27 cellular contexts compared by ENCODE assay signal in the genomic region with DNA sequence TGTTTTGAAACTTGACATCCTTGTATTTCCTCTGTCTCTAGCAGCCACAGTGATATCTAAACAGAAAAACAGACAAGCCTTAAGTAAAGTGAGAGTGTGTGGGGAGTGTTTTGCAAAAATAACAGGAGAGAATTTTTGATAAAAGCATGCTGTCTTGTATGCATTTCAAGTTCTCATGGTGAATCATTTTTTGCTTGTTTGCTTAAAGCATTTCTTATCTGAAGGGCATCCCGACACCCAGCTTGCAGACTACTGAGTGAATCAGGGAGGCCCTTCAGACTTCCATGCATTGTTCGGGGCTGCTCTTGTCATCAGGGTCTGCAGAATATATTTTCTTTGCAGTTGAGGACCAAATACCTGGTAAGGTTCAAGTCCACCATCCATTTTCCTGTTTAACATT. TPM values are rescaled to one million over a fixed set of nuclear protein-coding genes. Genes with fewer than 3 reads are reported as not detected.
A peak's percentile ranks its signal among the peaks of the same experiment; 100 is the strongest.
DNase-seq lines count a peak whose midpoint lies in the region; ATAC-seq, FAIRE-seq and TF ChIP-seq lines count a peak whose summit lies in the region.
"Had no signal": no experiment of that assay in that cellular context is flagged by ENCODE, and none has a peak within 500 bp of the region (broad histone marks: within the 10 kb centered on the region; RNA-seq: fewer than 3 reads in every experiment).

No MANE protein-coding gene starts in this region.

- H3K4me1 Mint-ChIP-seq in mesothelial cell of epicardium = peaks cover 67% of the 10 kb centered on the region
- H3K4me1 Mint-ChIP-seq in naive thymus-derived CD8-positive, alpha-beta T cell = no peaks in the 10 kb centered on the region
- H3K4me1 Mint-ChIP-seq: CD4-positive, alpha-beta memory T cell; memory B cell; naive B cell had no signal

- no peak overlapping the region for H4K91ac ChIP-seq in H1 (replicated peaks; ENCODE audit: insufficient read length, low read length)

- H3K4ac ChIP-seq in H1 (replicated peaks; ENCODE audit: insufficient read length, low read depth, low read length) = peak overlapping the region; percentile 70

- H3K27me3 ChIP-seq in RWPE2 (ENCODE audit: insufficient read depth, poor library complexity, severe bottlenecking) = no peaks in the 10 kb centered on the region
- H3K27me3 ChIP-seq in H1 (replicated peaks in 1 of 4; ENCODE audit: control insufficient read depth in 3 of 4, extremely low read depth in 1 of 4, insufficient read depth in 3 of 4, low read length in 3 of 4) = no peaks in the 10 kb centered on the region
- H3K27me3 ChIP-seq: foreskin keratinocyte, transverse colon had no signal

- peaks cover 3% of the 10 kb centered on the region for H3K36me3 Mint-ChIP-seq in mesothelial cell of epicardium
- H3K36me3 Mint-ChIP-seq in naive thymus-derived CD8-positive, alpha-beta T cell = no peaks in the 10 kb centered on the region
- H3K36me3 Mint-ChIP-seq: CD4-positive, alpha-beta memory T cell; naive B cell had no signal

- H3K4me1 ChIP-seq in RWPE2 (ENCODE audit: insufficient read depth, poor library complexity, severe bottlenecking) (no peaks in the 10 kb centered on the region), H1 (replicated peaks in 1 of 4; ENCODE audit: control insufficient read depth in 3 of 4, insufficient read depth in 4 of 4, low read length in 3 of 4) (peaks cover 15 to 42% (median 38%) of the 10 kb centered on the region in 4 experiments)
- H3K4me1 ChIP-seq: foreskin keratinocyte had no signal

- H4K20me1 ChIP-seq in H1 (replicated peaks in 1 of 2; ENCODE audit: control insufficient read depth in 1 of 2, insufficient read depth in 2 of 2, low read length in 2 of 2) = no peaks in the 10 kb centered on the region

- no peaks in the 10 kb centered on the region for H3K9me3 Mint-ChIP-seq in mesothelial cell of epicardium
- H3K9me3 Mint-ChIP-seq in naive thymus-derived CD8-positive, alpha-beta T cell = no peaks in the 10 kb centered on the region
- H3K9me3 Mint-ChIP-seq: activated T-cell treated with anti-CD3 and anti-CD28 coated beads, Interleukin-2, amount 50 U/mL, for 24 hours; CD4-positive, alpha-beta memory T cell; memory B cell; naive B cell; stimulated activated naive CD8-positive, alpha-beta T cell treated with anti-CD3 and anti-CD28 coated beads, Interleukin-15, Interleukin-2, amounts not matched to agents 100 ng/mL and 50 ng/mL, for 24 hours had no signal

- no peaks in the 10 kb centered on the region for H3K27me3 Mint-ChIP-seq in mesothelial cell of epicardium (ENCODE audit: low read depth)
- H3K27me3 Mint-ChIP-seq in naive thymus-derived CD8-positive, alpha-beta T cell = peaks cover 6 to 32% (median 9%) of the 10 kb centered on the region in 5 donors

- H3K36me3 ChIP-seq in RWPE2 (ENCODE audit: low read depth) (no peaks in the 10 kb centered on the region), H1 (ENCODE audit: control insufficient read depth in 2 of 4, insufficient read depth in 4 of 4, low read length in 3 of 4) (no peaks in the 10 kb centered on the region)
- H3K36me3 ChIP-seq: HAP-1, transverse colon had no signal

- no peak for FAIRE-seq in H1 (lab: Jason Lieb, UNC)
- FAIRE-seq: colon, HTR-8/SVneo had no signal

- POLR2A ChIA-PET in H1 (lab: Charles Lee; ENCODE audit: partially characterized antibody) = interaction anchor here (0.9 to 9.3 kb wide), 9 partner anchors 9 to 113 kb away, joined by 3 to 103 read pairs (median 6); a partner anchor contains a TSS
- POLR2A ChIA-PET in naive thymus-derived CD8-positive, alpha-beta T cell (lab: Charles Lee) = no interaction called here

- TF ChIP-seq CTCF in RWPE2 (IDR thresholded peaks at IDR 0.05; ENCODE audit: poor library complexity, severe bottlenecking) (no peak), H1 (IDR thresholded peaks at IDR 0.05; ENCODE audit: control extremely low read depth in 1 of 3, insufficient read depth in 1 of 3, low read depth in 1 of 3, low read length in 3 of 3) (no peak), mesothelial cell of epicardium (IDR thresholded peaks at IDR 0.05; ENCODE audit: unreplicated experiment) (no peak)

- DNase-seq in EH (ENCODE audit: low read depth) = peak; percentile 64
- no peak for DNase-seq in RWPE2 (ENCODE audit: low spot score)
- DNase-seq in H1 (ENCODE audit: low read depth in 1 of 2, low spot score in 2 of 2) = no peak
- DNase-seq in mesothelial cell of epicardium (ENCODE audit: low spot score in 2 of 2, unreplicated experiment in 2 of 2) = no peak
- DNase-seq in naive thymus-derived CD8-positive, alpha-beta T cell = no peak
- DNase-seq in islet precursor cell = no peak
- DNase-seq in COLO829 (ENCODE audit: low spot score) = no peak
- DNase-seq: activated naive CD4-positive, alpha-beta T cell; activated T-cell treated with anti-CD3 and anti-CD28 coated beads, Interleukin-2, amount 50 U/mL, for 24 hours; aorta; CD4-positive, alpha-beta memory T cell; DMS53; foreskin keratinocyte; naive B cell; NCI-H1105; NCI-H524 treated with DMSO at 0.1 percent for 48 hours; RPMI8226; stimulated activated CD4-positive, alpha-beta T cell treated with anti-CD3 and anti-CD28 coated beads, Interleukin-2, amount 100 ng/mL, for 48 hours; T1000; transverse colon had no signal

- H2BK120ac ChIP-seq in H1 (replicated peaks; ENCODE audit: low read depth, low read length) = peak overlapping the region; percentile 4

- H3K4me2 ChIP-seq in H1 (ENCODE audit: insufficient read depth in 1 of 2, low read depth in 2 of 2, low read length in 2 of 2) = peak overlapping the region in 1 of 2 experiments; percentile 100; a peak in 1 of 4 replicates

- H3K9ac ChIP-seq in H1 (replicated peaks in 1 of 4; ENCODE audit: extremely low read depth in 1 of 4, low read depth in 3 of 4, low read length in 3 of 4) = no peak overlapping the region

- H3K23ac ChIP-seq in H1 (ENCODE audit: insufficient read length) = no peak overlapping the region

- 94% methylated on average over 2 of the region's 2 CpGs; no CpG with 5 or more reads in 1 of the 2 experiments for WGBS in H1 (ENCODE audit: extremely low coverage in 1 of 2, insufficient coverage in 1 of 2, insufficient read length in 1 of 2, insufficient replicate concordance in 2 of 2, low coverage in 1 of 2, low lambda C conversion rate in 2 of 2, missing lambda C conversion rate in 1 of 2), 2 experiments

- peaks cover 0 to 76% of the 10 kb centered on the region in 2 experiments; a peak in 3 of 4 replicates for H3K79me2 ChIP-seq in H1 (ENCODE audit: control insufficient read depth in 1 of 2, insufficient read depth in 2 of 2, low read length in 2 of 2)

- H2BK15ac ChIP-seq in H1 (ENCODE audit: low read length) = no peak overlapping the region

- no peak overlapping the region for H3K56ac ChIP-seq in H1 (replicated peaks; ENCODE audit: insufficient read length, low read depth, low read length)

- peak overlapping the region; percentile 35 for H4K5ac ChIP-seq in H1 (ENCODE audit: insufficient read length, low read depth, low read length)

- H3K14ac ChIP-seq in H1 (ENCODE audit: insufficient read length) = no peak overlapping the region

- H3K27ac ChIP-seq in RWPE2 (ENCODE audit: poor library complexity, severe bottlenecking) = no peak overlapping the region
- H3K27ac ChIP-seq in H1 (ENCODE audit: low read depth, low read length) = 0 out of 2 replicates have a peak overlapping the region, but pooled peaks have one; percentile 26
- H3K27ac ChIP-seq: foreskin keratinocyte, skin epidermis, transverse colon had no signal

- no peak overlapping the region for H4K8ac ChIP-seq in H1 (ENCODE audit: extremely low read depth, insufficient read depth, low read length)

- peaks cover 9% of the 10 kb centered on the region; the same call in 1 of the 2 replicates for H3K23me2 ChIP-seq in H1 (ENCODE audit: low read depth, low read length)

- H3K79me1 ChIP-seq in H1 (ENCODE audit: low read depth, low read length) = peaks cover 11% of the 10 kb centered on the region

- H2AK5ac ChIP-seq in H1 (ENCODE audit: low read depth, low read length) = no peak overlapping the region; the same call in 1 of the 2 replicates

- peak overlapping the region; percentile 89; the same call in 1 of the 2 replicates for H2BK12ac ChIP-seq in H1 (ENCODE audit: low read depth, low read length)

- TF ChIP-seq EP300 in H1 (IDR thresholded peaks at IDR 0.05; ENCODE audit: borderline replicate concordance in 1 of 2, low read depth in 2 of 2, low read length in 2 of 2) = no peak

- CTCF ChIA-PET in H1 (lab: Charles Lee; ENCODE audit: partially characterized antibody) = interaction anchor here (0.7 to 4.5 kb wide), 13 partner anchors 9 to 124 kb away, joined by 3 to 19 read pairs (median 5); a partner anchor contains a TSS

- H3K9me3 ChIP-seq in RWPE2 (ENCODE audit: severe bottlenecking) (no peaks in the 10 kb centered on the region), H1 (ENCODE audit: insufficient read depth in 2 of 2, low read depth in 1 of 2, low read length in 1 of 2) (no peaks in the 10 kb centered on the region)
- H3K9me3 ChIP-seq: HAP-1, transverse colon had no signal

- H3K27ac Mint-ChIP-seq in mesothelial cell of epicardium = peak overlapping the region; percentile 68
- H3K27ac Mint-ChIP-seq in naive thymus-derived CD8-positive, alpha-beta T cell = no peak overlapping the region
- H3K27ac Mint-ChIP-seq: activated T-cell treated with anti-CD3 and anti-CD28 coated beads, Interleukin-2, amount 50 U/mL, for 24 hours; CD4-positive, alpha-beta memory T cell; memory B cell; naive B cell; stimulated activated naive CD8-positive, alpha-beta T cell treated with anti-CD3 and anti-CD28 coated beads, Interleukin-15, Interleukin-2, amounts not matched to agents 100 ng/mL and 50 ng/mL, for 24 hours had no signal

- TF ChIP-seq POLR2A in H1 (IDR thresholded peaks at IDR 0.05; ENCODE audit: control extremely low read depth in 1 of 2, low read depth in 2 of 2, low read length in 2 of 2) = no peak

- no peak overlapping the region for H3K4me3 ChIP-seq in RWPE2 (ENCODE audit: severe bottlenecking)
- H3K4me3 ChIP-seq in H1 (ENCODE audit: extremely low read depth in 1 of 4, insufficient read depth in 2 of 4, low read depth in 3 of 4, low read length in 4 of 4) = no peak overlapping the region; a peak in 1 of 8 replicates
- H3K4me3 ChIP-seq: HAP-1, skin epidermis, transverse colon had no signal

- H3K18ac ChIP-seq in H1 (ENCODE audit: extremely low read depth, low read length) = no peak overlapping the region

- H2BK20ac ChIP-seq in H1 (ENCODE audit: low read length) = peak overlapping the region; percentile 51; the same call in 1 of the 2 replicates

- no peak for TF ChIP-seq RAD21 in H1 (IDR thresholded peaks at IDR 0.05 in 1 of 2, conservative IDR thresholded peaks at IDR 0.05 in 1 of 2; ENCODE audit: low read depth in 2 of 2, low read length in 2 of 2)

- no peak overlapping the region for H2AFZ ChIP-seq in H1 (ENCODE audit: low read length)

- no peak overlapping the region for H3K4me3 Mint-ChIP-seq in mesothelial cell of epicardium
- no peak overlapping the region for H3K4me3 Mint-ChIP-seq in naive thymus-derived CD8-positive, alpha-beta T cell
- H3K4me3 Mint-ChIP-seq: activated T-cell treated with anti-CD3 and anti-CD28 coated beads, Interleukin-2, amount 50 U/mL, for 24 hours; CD4-positive, alpha-beta memory T cell; memory B cell; naive B cell; stimulated activated naive CD8-positive, alpha-beta T cell treated with anti-CD3 and anti-CD28 coated beads, Interleukin-15, Interleukin-2, amounts not matched to agents 100 ng/mL and 50 ng/mL, for 24 hours had no signal

- 0 out of 2 replicates have a peak overlapping the region, but pooled peaks have one; percentile 84 for H2BK5ac ChIP-seq in H1 (ENCODE audit: low read depth, low read length)

- ATAC-seq in RWPE2 (ENCODE audit: low read depth) (0 out of 3 replicates have a peak, but pooled peaks have one; percentile 38), GM21717 (IDR thresholded peaks at IDR 0.05; ENCODE audit: unreplicated experiment) (no peak)
- ATAC-seq in naive thymus-derived CD8-positive, alpha-beta T cell = no peak
- ATAC-seq: foreskin keratinocyte had no signal

RNA-seq across cellular contexts. Expression of a gene that starts 8.5 kb away (rescaled TPM):
- total RNA-seq in H1 (2021; fragmentation: NEBNext Ultra II Directional; extraction: Animal tissue kit (Norgen Biotek cat#: 25700)) = 72.7 and 75.6 TPM in 2 replicates
- 20.4 and 21.8 TPM in 2 replicates for polyA plus RNA-seq in H1 (2011; rRNA removed)
- 26.8 TPM for polyA plus RNA-seq in H1 (2011; cell fraction: cytosol; rRNA removed)
- 42.9 TPM for polyA plus RNA-seq in H1 (2011; cell fraction: nucleus; rRNA removed)
- polyA plus RNA-seq in H1 (2012, experiment 1 of 2) = 52.8 to 62.1 TPM (median 54.3 TPM) in 4 replicates
- polyA plus RNA-seq in H1 (2012, experiment 2 of 2) = 4.5 TPM
- 23.5 TPM for polyA plus RNA-seq in H1 (2013, experiment 1 of 2)
- polyA plus RNA-seq in H1 (2013, experiment 2 of 2) = 21.9 TPM
- 52.9 and 54.8 TPM in 2 replicates for polyA minus RNA-seq in H1 (2011; rRNA and poly(A)+ RNA removed)
- 43.2 TPM for polyA minus RNA-seq in H1 (2011; cell fraction: cytosol; rRNA and poly(A)+ RNA removed)
- 56.4 TPM for polyA minus RNA-seq in H1 (2011; cell fraction: nucleus; rRNA and poly(A)+ RNA removed)
- 34.1 to 36.4 TPM (median 35.7 TPM) in 3 replicates for total RNA-seq in mesothelial cell of epicardium
- total RNA-seq in naive thymus-derived CD8-positive, alpha-beta T cell = not detected
- not detected for polyA plus RNA-seq in naive thymus-derived CD8-positive, alpha-beta T cell
- total RNA-seq: CD4-positive, alpha-beta memory T cell had no signal
- polyA plus RNA-seq: CD4-positive, alpha-beta memory T cell had no signal

Comparison
In these comparisons a context has a peak if more than half of its experiments do, and no peak if none do; other contexts are left out.
1. RNA of a gene that starts 8.5 kb away (total RNA-seq): 72.7 to 75.6 TPM in H1 and 34.1 to 36.4 TPM in mesothelial cell of epicardium; not detected in naive thymus-derived CD8-positive, alpha-beta T cell; every median in the first group is over 10 times any median in the second.